In genomic region chr19:42376177-42376555, GRCh38 we compare ENCODE assay signal across 39 cellular contexts. TPM values are rescaled to one million over a fixed set of nuclear protein-coding genes. Genes with fewer than 3 reads are reported as not detected.
"Had no signal": no experiment of that assay in that cellular context is flagged by ENCODE, and none has a peak within 500 bp of the region (broad histone marks: within the 10 kb centered on the region; RNA-seq: fewer than 3 reads in every experiment).

No MANE protein-coding gene starts in this region.

- H3K4me1 ChIP-seq: adrenal gland, ascending aorta, body of pancreas, breast epithelium had no signal

- ATAC-seq: activated naive CD4-positive, alpha-beta T cell treated with anti-CD3 and anti-CD28 coated beads, Interleukin-2, amount 50 U/mL, for 72 hours; activated naive CD8-positive, alpha-beta T cell treated with anti-CD3 and anti-CD28 coated beads, Interleukin-2, amount 50 U/mL, for 24 hours; activated T-cell treated with anti-CD3 and anti-CD28 coated beads, Interleukin-2, amount 50 U/mL, for 4 hours; activated T-cell treated with anti-CD3 and anti-CD28 coated beads, Interleukin-2, amount 50 U/mL, for 72 hours; activated T-helper 17 cell treated with anti-CD3 and anti-CD28 coated beads, Interleukin-2, amount 50 U/mL, for 72 hours; body of pancreas had no signal

- H3K36me3 ChIP-seq: brain microvascular endothelial cell, breast epithelium had no signal

- H3K4me3 Mint-ChIP-seq: activated naive CD4-positive, alpha-beta T cell treated with anti-CD3 and anti-CD28 coated beads for 36 hours; activated naive CD8-positive, alpha-beta T cell; activated naive CD8-positive, alpha-beta T cell treated with anti-CD3 and anti-CD28 coated beads for 36 hours; activated naive CD8-positive, alpha-beta T cell treated with anti-CD3 and anti-CD28 coated beads, Interleukin-2, amount 10 ng/mL, durations not matched to agents 7 days and 5 days; activated naive CD8-positive, alpha-beta T cell treated with anti-CD3 and anti-CD28 coated beads, Interleukin-2, amount 50 U/mL, for 24 hours; activated T-cell treated with anti-CD3 and anti-CD28 coated beads, Interleukin-2, amount 50 U/mL, for 24 hours; activated T-cell treated with anti-CD3 and anti-CD28 coated beads, Interleukin-2, amount 50 U/mL, for 4 hours; activated T-cell treated with anti-CD3 and anti-CD28 coated beads, Interleukin-2, amount 50 U/mL, for 72 hours; activated T-helper 1 cell treated with anti-CD3 and anti-CD28 coated beads, Interleukin-12 subunit alpha, Interleukin-12 subunit beta, Interleukin-2, Interleukin-4 antibody, amounts not matched to agents 30 ng/mL and 10 ng/mL and 1 ng/mL, durations not matched to agents 14 hours and 24 hours and 36 hours; activated T-helper 17 cell treated with anti-CD3 and anti-CD28 coated beads, Interleukin-2, amount 50 U/mL, for 72 hours; brain; central memory CD8-positive, alpha-beta T cell had no signal

- H3K27ac ChIP-seq: adrenal gland, ascending aorta, body of pancreas, brain microvascular endothelial cell, breast epithelium, cardiac muscle cell had no signal

- H3K4me3 ChIP-seq: adrenal gland, ascending aorta, body of pancreas, breast epithelium, cardiac muscle cell had no signal

- H3K4me1 Mint-ChIP-seq: activated T-helper 17 cell treated with anti-CD3 and anti-CD28 coated beads, Interleukin-2, amount 50 U/mL, for 72 hours; central memory CD8-positive, alpha-beta T cell had no signal

- H3K36me3 Mint-ChIP-seq: activated naive CD4-positive, alpha-beta T cell treated with anti-CD3 and anti-CD28 coated beads, Interleukin-2, amount 50 U/mL, for 72 hours; activated naive CD8-positive, alpha-beta T cell treated with anti-CD3 and anti-CD28 coated beads, Interleukin-2, amount 10 ng/mL, durations not matched to agents 7 days and 5 days had no signal

- H3K27ac Mint-ChIP-seq: activated naive CD4-positive, alpha-beta T cell treated with anti-CD3 and anti-CD28 coated beads for 36 hours; activated naive CD4-positive, alpha-beta T cell treated with anti-CD3 and anti-CD28 coated beads, Interleukin-2, amount 50 U/mL, for 72 hours; activated naive CD8-positive, alpha-beta T cell; activated naive CD8-positive, alpha-beta T cell treated with anti-CD3 and anti-CD28 coated beads for 36 hours; activated naive CD8-positive, alpha-beta T cell treated with anti-CD3 and anti-CD28 coated beads, Interleukin-2, amount 10 ng/mL, durations not matched to agents 7 days and 5 days; activated naive CD8-positive, alpha-beta T cell treated with anti-CD3 and anti-CD28 coated beads, Interleukin-2, amount 50 U/mL, for 24 hours; activated T-cell treated with anti-CD3 and anti-CD28 coated beads, Interleukin-2, amount 50 U/mL, for 24 hours; activated T-cell treated with anti-CD3 and anti-CD28 coated beads, Interleukin-2, amount 50 U/mL, for 72 hours; activated T-helper 1 cell treated with anti-CD3 and anti-CD28 coated beads, Interleukin-12 subunit alpha, Interleukin-12 subunit beta, Interleukin-2, Interleukin-4 antibody, amounts not matched to agents 30 ng/mL and 10 ng/mL and 1 ng/mL, durations not matched to agents 14 hours and 24 hours and 36 hours; activated T-helper 17 cell treated with anti-CD3 and anti-CD28 coated beads, Interleukin-2, amount 50 U/mL, for 72 hours; activated T-helper 2 cell treated with anti-CD3 and anti-CD28 coated beads, Interferon-gamma antibody, Interleukin-2, Interleukin-4, amounts not matched to agents 10 μg/mL and 5 μg/mL and 100 μg/mL, durations not matched to agents 14 hours and 24 hours and 36 hours had no signal

- H3K9me3 Mint-ChIP-seq: activated naive CD4-positive, alpha-beta T cell treated with anti-CD3 and anti-CD28 coated beads for 36 hours; activated naive CD4-positive, alpha-beta T cell treated with anti-CD3 and anti-CD28 coated beads, Interleukin-2, amount 50 U/mL, for 72 hours; activated naive CD8-positive, alpha-beta T cell treated with anti-CD3 and anti-CD28 coated beads for 36 hours; activated naive CD8-positive, alpha-beta T cell treated with anti-CD3 and anti-CD28 coated beads, Interleukin-2, amount 10 ng/mL, durations not matched to agents 7 days and 5 days; activated naive CD8-positive, alpha-beta T cell treated with anti-CD3 and anti-CD28 coated beads, Interleukin-2, amount 50 U/mL, for 24 hours; activated T-cell treated with anti-CD3 and anti-CD28 coated beads, Interleukin-2, amount 50 U/mL, for 24 hours; activated T-cell treated with anti-CD3 and anti-CD28 coated beads, Interleukin-2, amount 50 U/mL, for 4 hours; activated T-cell treated with anti-CD3 and anti-CD28 coated beads, Interleukin-2, amount 50 U/mL, for 72 hours; activated T-helper 1 cell treated with anti-CD3 and anti-CD28 coated beads, Interleukin-12 subunit alpha, Interleukin-12 subunit beta, Interleukin-2, Interleukin-4 antibody, amounts not matched to agents 30 ng/mL and 10 ng/mL and 1 ng/mL, durations not matched to agents 14 hours and 24 hours and 36 hours; activated T-helper 17 cell treated with anti-CD3 and anti-CD28 coated beads, Interleukin-2, amount 50 U/mL, for 72 hours; activated T-helper 2 cell treated with anti-CD3 and anti-CD28 coated beads, Interferon-gamma antibody, Interleukin-2, Interleukin-4, amounts not matched to agents 10 μg/mL and 5 μg/mL and 100 μg/mL, durations not matched to agents 14 hours and 24 hours and 36 hours; central memory CD8-positive, alpha-beta T cell had no signal

- DNase-seq: activated effector memory CD4-positive, alpha-beta T cell treated with anti-CD3 and anti-CD28 coated beads, Interleukin-2, amount 50 U/mL, for 16 hours; activated effector memory CD4-positive, alpha-beta T cell treated with Interleukin-2 at 50 U/mL for 16 hours; activated gamma-delta T cell; activated gamma-delta T cell treated with Interleukin-2 at 50 U/mL for 16 hours; activated naive CD4-positive, alpha-beta T cell; activated naive CD4-positive, alpha-beta T cell treated with anti-CD3 and anti-CD28 coated beads for 36 hours; activated naive CD4-positive, alpha-beta T cell treated with anti-CD3 and anti-CD28 coated beads, Interleukin-2, amount 50 U/mL, for 16 hours; activated naive CD4-positive, alpha-beta T cell treated with Interleukin-2 at 50 U/mL for 16 hours; activated naive CD8-positive, alpha-beta T cell treated with anti-CD3 and anti-CD28 coated beads for 36 hours; activated naive CD8-positive, alpha-beta T cell treated with anti-CD3 and anti-CD28 coated beads, Interleukin-2, amount 10 ng/mL, durations not matched to agents 7 days and 5 days; activated naive CD8-positive, alpha-beta T cell treated with anti-CD3 and anti-CD28 coated beads, Interleukin-2, amount 50 U/mL, for 24 hours; activated T-cell treated with anti-CD3 and anti-CD28 coated beads for 4 hours; activated T-cell treated with anti-CD3 and anti-CD28 coated beads, Interleukin-2, amount 50 U/mL, for 1 hour; activated T-cell treated with anti-CD3 and anti-CD28 coated beads, Interleukin-2, amount 50 U/mL, for 24 hours; activated T-cell treated with anti-CD3 and anti-CD28 coated beads, Interleukin-2, amount 50 U/mL, for 4 hours; activated T-cell treated with anti-CD3 and anti-CD28 coated beads, Interleukin-2, amount 50 U/mL, for 48 hours; activated T-cell treated with anti-CD3 and anti-CD28 coated beads, Interleukin-2, amount 50 U/mL, for 72 hours; adrenal gland; amniotic stem cell; amygdala; anterior cingulate cortex; aorta; body of pancreas; brain microvascular endothelial cell; central memory CD4-positive, alpha-beta T cell; cerebellar nuclear complex had no signal

- H3K27me3 Mint-ChIP-seq: activated naive CD8-positive, alpha-beta T cell; brain; central memory CD8-positive, alpha-beta T cell had no signal

- H3K9me3 ChIP-seq: adrenal gland, ascending aorta, body of pancreas, breast epithelium had no signal

- H3K27me3 ChIP-seq: adrenal gland, ascending aorta, brain microvascular endothelial cell, breast epithelium, cardiac muscle cell had no signal

RNA-seq across cellular contexts. Expression of gene CNFN, which starts 13.9 kb away (rescaled TPM):
- total RNA-seq: activated naive CD4-positive, alpha-beta T cell treated with anti-CD3 and anti-CD28 coated beads for 36 hours; activated naive CD4-positive, alpha-beta T cell treated with anti-CD3 and anti-CD28 coated beads, Interleukin-2, amount 50 U/mL, for 72 hours; activated naive CD8-positive, alpha-beta T cell treated with anti-CD3 and anti-CD28 coated beads for 36 hours; activated naive CD8-positive, alpha-beta T cell treated with anti-CD3 and anti-CD28 coated beads, Interleukin-2, amount 10 ng/mL, durations not matched to agents 7 days and 5 days; activated T-cell treated with anti-CD3 and anti-CD28 coated beads, Interleukin-2, amount 50 U/mL, for 4 hours; activated T-helper 1 cell treated with anti-CD3 and anti-CD28 coated beads, Interleukin-12 subunit alpha, Interleukin-12 subunit beta, Interleukin-2, Interleukin-4 antibody, amounts not matched to agents 30 ng/mL and 10 ng/mL and 1 ng/mL, durations not matched to agents 14 hours and 24 hours and 36 hours; activated T-helper 2 cell treated with anti-CD3 and anti-CD28 coated beads, Interferon-gamma antibody, Interleukin-2, Interleukin-4, amounts not matched to agents 10 μg/mL and 5 μg/mL and 100 μg/mL, durations not matched to agents 14 hours and 24 hours and 36 hours; ascending aorta; body of pancreas; bronchial epithelial cell; cerebellum; chondrocyte had no signal
